9 cellular contexts compared by ENCODE assay signal in genomic region chr12:26971963-26972362, GRCh38. TPM values are rescaled to one million over a fixed set of nuclear protein-coding genes. Genes with fewer than 3 reads are reported as not detected.
A peak's percentile ranks its signal among the peaks of the same experiment; 100 is the strongest.
DNase-seq lines count a peak whose midpoint lies in the region; ATAC-seq and FAIRE-seq lines count a peak whose summit lies in the region.
"Had no signal": no experiment of that assay in that cellular context is flagged by ENCODE, and none has a peak within 500 bp of the region (broad histone marks: within the 10 kb centered on the region; RNA-seq: fewer than 3 reads in every experiment).

No MANE protein-coding gene starts in this region.

- peaks cover 14% of the 10 kb centered on the region for H3K36me3 ChIP-seq in MG63

- H3K9me3 ChIP-seq in MG63: no peaks in the 10 kb centered on the region

- DNase-seq in activated CD8-positive, alpha-beta memory T cell treated with anti-CD3 and anti-CD28 coated beads for 24 hours: peak; percentile 70
- DNase-seq in stimulated activated CD4-positive, alpha-beta T cell treated with anti-CD3 and anti-CD28 coated beads, Interleukin-4, amount 100 ng/mL, for 48 hours (ENCODE audit: low read depth in 2 of 2): peak; percentile 37 to 51
- DNase-seq in HuH-7.5 (ENCODE audit: low spot score) (no peak), MG63 (no peak), kidney glomerular epithelial cell (lab: John Stamatoyannopoulos, UW) (no peak), HTR-8/SVneo (ENCODE audit: insufficient read length, low spot score) (no peak)

- no peak for FAIRE-seq in HTR-8/SVneo (lab: Jason Lieb, UNC)

- no peaks in the 10 kb centered on the region for H3K27me3 ChIP-seq in MG63

- H3K4me3 ChIP-seq in MG63: no peak overlapping the region

- peak; percentile 96 for ATAC-seq in GM18907 (IDR thresholded peaks at IDR 0.05; ENCODE audit: unreplicated experiment)
- peak; percentile 90 for ATAC-seq in HG03066 (IDR thresholded peaks at IDR 0.05; ENCODE audit: low read depth, unreplicated experiment)
- ATAC-seq: HCT116 had no signal

RNA-seq across cellular contexts. Expression of gene FGFR1OP2, which starts 33.7 kb away (rescaled TPM):
- total RNA-seq in MG63 (2014; rRNA removed; shearing (Covaris generic); ENCODE audit: low replicate concordance): 30.4 and 52.9 TPM in 2 replicates

RNA-seq across cellular contexts. Expression of gene INTS13, which starts 34.2 kb away (rescaled TPM):
- total RNA-seq in MG63 (2014; rRNA removed; shearing (Covaris generic); ENCODE audit: low replicate concordance): 87.1 and 123 TPM in 2 replicates

RNA-seq across cellular contexts. Expression of gene TM7SF3, which starts 42.2 kb away (rescaled TPM):
- total RNA-seq in MG63 (2014; rRNA removed; shearing (Covaris generic); ENCODE audit: low replicate concordance): 89.3 and 148 TPM in 2 replicates

RNA-seq across cellular contexts. Expression of gene MED21, which starts 50.4 kb away (rescaled TPM):
- total RNA-seq in MG63 (2014; rRNA removed; shearing (Covaris generic); ENCODE audit: low replicate concordance): 53.3 and 116 TPM in 2 replicates

Comparison
In these comparisons a context has a peak if more than half of its experiments do, and no peak if none do; other contexts are left out.
1. DNase-seq: peak in activated CD8-positive, alpha-beta memory T cell treated with anti-CD3 and anti-CD28 coated beads for 24 hours (single experiment) and stimulated activated CD4-positive, alpha-beta T cell treated with anti-CD3 and anti-CD28 coated beads, Interleukin-4, amount 100 ng/mL, for 48 hours (2 of 2); none in HuH-7.5 (single experiment), MG63 (single experiment), kidney glomerular epithelial cell (single experiment) and HTR-8/SVneo (single experiment).